Comparison of ENCODE assay signal across 20 cellular contexts in the genomic region with DNA sequence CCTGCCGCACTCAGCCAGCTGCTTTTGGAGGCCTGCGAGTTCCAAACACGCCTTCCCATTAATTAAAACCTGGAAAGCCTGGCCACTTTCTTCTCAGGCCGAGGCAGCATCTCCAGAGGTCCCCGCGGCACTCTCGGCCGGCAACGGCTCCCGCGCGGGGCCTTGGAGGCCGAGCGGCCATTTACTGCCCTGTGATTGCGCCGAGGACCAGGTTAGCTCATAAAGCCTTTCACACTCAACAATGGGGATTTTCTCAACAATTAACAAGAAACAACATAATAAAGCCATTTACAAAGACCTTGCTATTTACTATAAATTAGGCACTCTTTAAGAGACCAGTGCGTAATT. TPM values are rescaled to one million over a fixed set of nuclear protein-coding genes. Genes with fewer than 3 reads are reported as not detected.
DNase-seq lines count a peak whose midpoint lies in the region; ATAC-seq and TF ChIP-seq lines count a peak whose summit lies in the region.
"Had no signal": no experiment of that assay in that cellular context is flagged by ENCODE, and none has a peak within 500 bp of the region (broad histone marks: within the 10 kb centered on the region; RNA-seq: fewer than 3 reads in every experiment).

No MANE protein-coding gene starts in this region.

- no peaks in the 10 kb centered on the region for H3K79me2 ChIP-seq in H9 (ENCODE audit: insufficient read depth, low read length)

- H4K8ac ChIP-seq in H9 (replicated peaks; ENCODE audit: insufficient read length, low read depth, low read length), result no peak overlapping the region

- no peak overlapping the region for H3K27ac ChIP-seq in H9 (ENCODE audit: insufficient read length, low read depth, low read length)
- H3K27ac ChIP-seq: ascending aorta, gastrocnemius medialis, thoracic aorta had no signal

- peak overlapping the region; percentile 96 for H2BK120ac ChIP-seq in H9 (ENCODE audit: low read depth, low read length, poor library complexity, severe bottlenecking)

- no peaks in the 10 kb centered on the region for H4K20me1 ChIP-seq in H9 (ENCODE audit: control insufficient read depth, insufficient read depth, insufficient read length)

- no peak overlapping the region for H2BK5ac ChIP-seq in H9 (ENCODE audit: insufficient read length, low read length)

- H3K27me3 ChIP-seq in H9 (ENCODE audit: insufficient read depth, low read length), result peaks cover 18% of the 10 kb centered on the region; the same call in 1 of the 2 replicates
- H3K27me3 ChIP-seq: ascending aorta had no signal

- no peaks in the 10 kb centered on the region for H3K9me3 ChIP-seq in H9 (ENCODE audit: control insufficient read depth, low read depth, low read length)
- H3K9me3 ChIP-seq: ascending aorta, gastrocnemius medialis, thoracic aorta had no signal

- peak overlapping the region; percentile 42 for H3T11ph ChIP-seq in H9 (ENCODE audit: low read length)

- whole genome bisulfite sequencing in H9 (ENCODE audit: extremely low coverage, insufficient read length, low lambda C conversion rate), result no CpG with 5 or more reads among the region's 17 CpGs

- H3K27me3 Mint-ChIP-seq in H9 (ENCODE audit: low read depth) (peaks cover 25% of the 10 kb centered on the region), chondrocyte (ENCODE audit: low read depth) (no peaks in the 10 kb centered on the region), progenitor cell of endocrine pancreas (peaks cover 8% of the 10 kb centered on the region)

- H3K14ac ChIP-seq in H9 (ENCODE audit: insufficient read depth, low read length), result peak overlapping the region; percentile 98; the same call in 1 of the 2 replicates

- peak overlapping the region; percentile 97 for H3K18ac ChIP-seq in H9 (ENCODE audit: insufficient read length, low read depth, low read length)

- no peak overlapping the region for H2AK5ac ChIP-seq in H9 (ENCODE audit: insufficient read length, low read length)

- no peak overlapping the region for H4K5ac ChIP-seq in H9 (ENCODE audit: insufficient read length, low read depth, low read length)

- peak overlapping the region; percentile 85 for H3K4me2 ChIP-seq in H9 (ENCODE audit: insufficient read depth, insufficient read length, low read length)

- H3K27ac Mint-ChIP-seq in H9 (peak overlapping the region; percentile 74 to 99 (median 91)), chondrocyte (ENCODE audit: unreplicated experiment) (peak overlapping the region; percentile 49), progenitor cell of endocrine pancreas (peak overlapping the region; percentile 88)
- H3K27ac Mint-ChIP-seq: activated naive CD4-positive, alpha-beta T cell treated with anti-CD3 and anti-CD28 coated beads for 36 hours; dendritic cell treated with granulocyte-macrophage colony-stimulating factor and Interleukin-4, amounts not matched to agents 40 ng/mL and 50 ng/mL, for 4 days; naive thymus-derived CD4-positive, alpha-beta T cell had no signal

- H3K36me3 Mint-ChIP-seq in H9 (ENCODE audit: insufficient read depth in 1 of 3, low read depth in 3 of 3) (no peaks in the 10 kb centered on the region), chondrocyte (ENCODE audit: low read depth) (no peaks in the 10 kb centered on the region), progenitor cell of endocrine pancreas (ENCODE audit: insufficient read depth) (no peaks in the 10 kb centered on the region)
- H3K36me3 Mint-ChIP-seq: CD4-positive, CD25-positive, alpha-beta regulatory T cell had no signal

- ATAC-seq in HG03520 (IDR thresholded peaks at IDR 0.05; ENCODE audit: unreplicated experiment), result no peak
- ATAC-seq: gastrocnemius medialis; naive thymus-derived CD4-positive, alpha-beta T cell had no signal

- H3K23me2 ChIP-seq in H9 (ENCODE audit: insufficient read length, low read depth, low read length, poor library complexity, severe bottlenecking), result peaks cover 37% of the 10 kb centered on the region

- H3K9ac ChIP-seq in H9 (ENCODE audit: extremely low read depth, insufficient read length, low read length), result peak overlapping the region; percentile 86

- no peak overlapping the region for H3K23ac ChIP-seq in H9 (ENCODE audit: insufficient read length, low read depth, low read length)

- no peak overlapping the region for H2AFZ ChIP-seq in H9 (ENCODE audit: low read length)

- H4K91ac ChIP-seq in H9 (ENCODE audit: insufficient read length, low read depth, low read length), result peak overlapping the region; percentile 93

- H3K4me3 Mint-ChIP-seq in H9, result peak overlapping the region; percentile 60 to 81
- H3K4me3 Mint-ChIP-seq in chondrocyte (ENCODE audit: unreplicated experiment), result peak overlapping the region; percentile 33
- no peak overlapping the region for H3K4me3 Mint-ChIP-seq in progenitor cell of endocrine pancreas (ENCODE audit: low read depth)
- H3K4me3 Mint-ChIP-seq: activated naive CD4-positive, alpha-beta T cell treated with anti-CD3 and anti-CD28 coated beads for 36 hours; CD4-positive, CD25-positive, alpha-beta regulatory T cell; dendritic cell treated with granulocyte-macrophage colony-stimulating factor and Interleukin-4, amounts not matched to agents 40 ng/mL and 50 ng/mL, for 4 days; naive thymus-derived CD4-positive, alpha-beta T cell had no signal

- H3K9me3 Mint-ChIP-seq in H9 (no peaks in the 10 kb centered on the region; a peak in 2 of 5 replicates), chondrocyte (ENCODE audit: low read depth) (no peaks in the 10 kb centered on the region), progenitor cell of endocrine pancreas (ENCODE audit: low read depth) (no peaks in the 10 kb centered on the region)
- H3K9me3 Mint-ChIP-seq: activated naive CD4-positive, alpha-beta T cell treated with anti-CD3 and anti-CD28 coated beads for 36 hours; CD4-positive, CD25-positive, alpha-beta regulatory T cell; dendritic cell treated with granulocyte-macrophage colony-stimulating factor and Interleukin-4, amounts not matched to agents 40 ng/mL and 50 ng/mL, for 4 days; naive thymus-derived CD4-positive, alpha-beta T cell had no signal

- H3K79me1 ChIP-seq in H9 (ENCODE audit: insufficient read depth, low read depth, low read length, poor library complexity, severe bottlenecking), result no peaks in the 10 kb centered on the region

- no peak for DNase-seq in H9
- DNase-seq in chondrocyte (ENCODE audit: low spot score), result no peak
- DNase-seq in left kidney (ENCODE audit: low read depth, low spot score), result peak; percentile 66
- DNase-seq in progenitor cell of endocrine pancreas (ENCODE audit: low spot score, unreplicated experiment), result no peak
- DNase-seq in NCI-H69 (lab: John Stamatoyannopoulos, UW), result no peak
- no peak for DNase-seq in nucleus accumbens (lab: John Stamatoyannopoulos, UW)
- DNase-seq in 8988T, result no peak
- DNase-seq: activated CD4-positive, alpha-beta T cell treated with anti-CD3 and anti-CD28 coated beads, Interleukin-2, amount 50 U/mL, for 4 hours; activated naive CD4-positive, alpha-beta T cell treated with anti-CD3 and anti-CD28 coated beads for 36 hours; CD4-positive, CD25-positive, alpha-beta regulatory T cell; DMS153; gastrocnemius medialis; naive thymus-derived CD4-positive, alpha-beta T cell; NCI-H1694 treated with DMSO at 0.1 percent for 48 hours; RPMI8226; SW 1271 had no signal

- H2BK15ac ChIP-seq in H9 (ENCODE audit: low read depth, low read length), result no peak overlapping the region

- H3K56ac ChIP-seq in H9 (ENCODE audit: insufficient read length, low read depth, low read length), result no peak overlapping the region

- peaks cover 9% of the 10 kb centered on the region; the same call in 1 of the 2 replicates for H3K4me1 ChIP-seq in H9 (ENCODE audit: insufficient read depth, low read length)
- H3K4me1 ChIP-seq: ascending aorta, gastrocnemius medialis had no signal

- H3K4ac ChIP-seq in H9 (ENCODE audit: low read depth, low read length), result peak overlapping the region; percentile 53; the same call in 1 of the 2 replicates

- H2BK20ac ChIP-seq in H9 (ENCODE audit: low read depth, low read length, poor library complexity, severe bottlenecking), result no peak overlapping the region

- H3K4me1 Mint-ChIP-seq in H9 (peaks cover 75 to 78% of the 10 kb centered on the region in 2 experiments), chondrocyte (ENCODE audit: low read depth) (peaks cover 42% of the 10 kb centered on the region), progenitor cell of endocrine pancreas (ENCODE audit: low read depth) (peaks cover 57% of the 10 kb centered on the region)
- H3K4me1 Mint-ChIP-seq: CD4-positive, CD25-positive, alpha-beta regulatory T cell had no signal

- H2BK12ac ChIP-seq in H9 (ENCODE audit: insufficient read length, low read depth, low read length), result peak overlapping the region; percentile 63

- TF ChIP-seq CTCF in H9 (conservative IDR thresholded peaks at IDR 0.05) (no peak), chondrocyte (IDR thresholded peaks at IDR 0.05) (no peak), progenitor cell of endocrine pancreas (IDR thresholded peaks at IDR 0.05; ENCODE audit: unreplicated experiment) (no peak)

RNA-seq across cellular contexts. Expression of a gene that starts 16.5 kb away (rescaled TPM):
- total RNA-seq in H9 (2021) (5.4 and 5.9 TPM in 2 replicates), chondrocyte (1.9 to 3.7 TPM (median 2.0 TPM) in 3 replicates), progenitor cell of endocrine pancreas (13.6 and 15.3 TPM in 2 replicates)
- total RNA-seq: ascending aorta had no signal

RNA-seq across cellular contexts. Expression of a gene that starts 25.1 kb away (rescaled TPM):
- total RNA-seq in H9 (2021), result 72.3 and 75.9 TPM in 2 replicates
- total RNA-seq in chondrocyte, result 35.4 to 39.0 TPM (median 37.5 TPM) in 3 replicates
- total RNA-seq in progenitor cell of endocrine pancreas, result 55.7 and 65.6 TPM in 2 replicates
